19 cellular contexts compared by ENCODE assay signal in genomic region chr5:92371171-92371888, GRCh38.
"Had no signal": no experiment of that assay in that cellular context is flagged by ENCODE, and none has a peak within 500 bp of the region (broad histone marks: within the 10 kb centered on the region; RNA-seq: fewer than 3 reads in every experiment).

No MANE protein-coding gene starts in this region.

- H3K4me3 ChIP-seq: tibial nerve, uterus had no signal

- H3K4me3 Mint-ChIP-seq: activated CD4-positive, alpha-beta T cell treated with anti-CD3 and anti-CD28 coated beads, Interleukin-2, amount 10 ng/mL, durations not matched to agents 7 days and 5 days; activated naive CD8-positive, alpha-beta T cell treated with anti-CD3 and anti-CD28 coated beads for 36 hours; dendritic cell treated with granulocyte-macrophage colony-stimulating factor and Interleukin-4, amounts not matched to agents 40 ng/mL and 50 ng/mL, for 4 days; effector memory CD8-positive, alpha-beta T cell; T-helper 2 cell treated with Interferon-gamma antibody and Interleukin-4, amounts not matched to agents 5 μg/mL and 100 μg/mL, for 36 hours had no signal

- H3K27ac Mint-ChIP-seq: activated CD4-positive, alpha-beta T cell treated with anti-CD3 and anti-CD28 coated beads, Interleukin-2, amount 10 ng/mL, durations not matched to agents 7 days and 5 days; activated naive CD8-positive, alpha-beta T cell treated with anti-CD3 and anti-CD28 coated beads for 36 hours; dendritic cell treated with granulocyte-macrophage colony-stimulating factor and Interleukin-4, amounts not matched to agents 40 ng/mL and 50 ng/mL, for 4 days; effector memory CD8-positive, alpha-beta T cell; naive B cell; T-helper 2 cell treated with Interferon-gamma antibody and Interleukin-4, amounts not matched to agents 5 μg/mL and 100 μg/mL, for 36 hours had no signal

- H3K27ac ChIP-seq: parathyroid adenoma, tibial nerve, uterus had no signal

- H3K9me3 ChIP-seq: uterus had no signal

- DNase-seq: activated CD4-positive, alpha-beta T cell treated with anti-CD3 and anti-CD28 coated beads, Interleukin-2, amount 10 ng/mL, durations not matched to agents 7 days and 5 days; activated CD8-positive, alpha-beta memory T cell treated with anti-CD3 and anti-CD28 coated beads for 24 hours; activated gamma-delta T cell treated with Interleukin-2 at 50 U/mL for 16 hours; activated naive CD8-positive, alpha-beta T cell treated with anti-CD3 and anti-CD28 coated beads for 36 hours; amygdala; effector memory CD8-positive, alpha-beta T cell; foreskin melanocyte; head of caudate nucleus; naive B cell; retina; stimulated activated CD4-positive, alpha-beta T cell treated with anti-CD3 and anti-CD28 coated beads, Interleukin-4, amount 100 ng/mL, for 4 hours; stimulated activated CD8-positive, alpha-beta memory T cell treated with anti-CD3 and anti-CD28 coated beads, Interleukin-4, amount 100 ng/mL, for 48 hours; stimulated activated naive CD4-positive, alpha-beta T cell treated with Interleukin-2 at 50 U/mL for 16 hours; substantia nigra; uterus had no signal

- H3K27me3 Mint-ChIP-seq: activated CD4-positive, alpha-beta T cell treated with anti-CD3 and anti-CD28 coated beads, Interleukin-2, amount 10 ng/mL, durations not matched to agents 7 days and 5 days; activated naive CD8-positive, alpha-beta T cell treated with anti-CD3 and anti-CD28 coated beads for 36 hours; dendritic cell treated with granulocyte-macrophage colony-stimulating factor and Interleukin-4, amounts not matched to agents 40 ng/mL and 50 ng/mL, for 4 days; effector memory CD8-positive, alpha-beta T cell; naive B cell had no signal

- H3K4me1 ChIP-seq: parathyroid adenoma, tibial nerve, uterus had no signal

- H3K4me1 Mint-ChIP-seq: activated CD4-positive, alpha-beta T cell treated with anti-CD3 and anti-CD28 coated beads, Interleukin-2, amount 10 ng/mL, durations not matched to agents 7 days and 5 days; activated naive CD8-positive, alpha-beta T cell treated with anti-CD3 and anti-CD28 coated beads for 36 hours; naive B cell had no signal

- H3K79me2 ChIP-seq: parathyroid adenoma had no signal

- H2AFZ ChIP-seq: parathyroid adenoma had no signal

- H3K36me3 Mint-ChIP-seq: activated naive CD8-positive, alpha-beta T cell treated with anti-CD3 and anti-CD28 coated beads for 36 hours; naive B cell had no signal

- ATAC-seq: effector memory CD8-positive, alpha-beta T cell had no signal

- H3K27me3 ChIP-seq: tibial nerve, uterus had no signal

- H3K36me3 ChIP-seq: tibial nerve, uterus had no signal
